ENCODE assay signal across 9 cellular contexts in the genomic region with DNA sequence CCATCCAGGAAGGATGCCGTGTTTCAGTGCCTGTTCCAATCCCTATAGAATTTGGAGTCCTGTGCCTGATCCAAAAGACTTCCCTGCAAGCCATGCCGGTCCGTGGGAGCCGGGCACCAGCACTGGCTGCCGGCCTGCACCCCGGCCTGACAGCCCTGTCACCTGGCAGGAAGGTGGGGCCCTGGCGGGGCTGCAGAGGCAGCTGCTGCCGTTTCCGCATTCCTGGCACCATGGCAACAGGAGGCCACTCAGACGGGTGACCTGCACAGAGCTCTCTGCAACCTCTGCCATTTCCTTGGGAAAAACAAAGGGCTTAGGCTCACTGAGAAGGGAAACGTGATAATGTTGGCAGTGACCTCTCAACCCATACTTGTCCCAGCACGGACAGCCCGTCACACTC.
DNase-seq lines count a peak whose midpoint lies in the region; ATAC-seq and TF ChIP-seq lines count a peak whose summit lies in the region.
"Had no signal": no experiment of that assay in that cellular context is flagged by ENCODE, and none has a peak within 500 bp of the region (broad histone marks: within the 10 kb centered on the region; RNA-seq: fewer than 3 reads in every experiment).

No MANE protein-coding gene starts in this region.

- no peaks in the 10 kb centered on the region for H4K20me1 ChIP-seq in GM23248 (ENCODE audit: insufficient read depth)

- H3F3A ChIP-seq in GM23248 (ENCODE audit: insufficient read depth): no peaks in the 10 kb centered on the region

- H3K9ac ChIP-seq in GM23248: no peak overlapping the region

- H3K9me3 ChIP-seq in esophagus squamous epithelium (no peaks in the 10 kb centered on the region), A673 (ENCODE audit: low read depth, low read length, poor library complexity, severe bottlenecking) (no peaks in the 10 kb centered on the region), GM23248 (ENCODE audit: low read depth) (no peaks in the 10 kb centered on the region)

- POLR2A ChIA-PET in A673 (lab: Charles Lee; ENCODE audit: low non-redundant PET): no interaction called here

- WGBS in esophagus squamous epithelium, 2 donors: 25 to 28% methylated on average over 2 to 3 of the region's 13 CpGs
- 69 to 74% methylated on average over 13 of the region's 13 CpGs for WGBS in GM23248 (ENCODE audit: low coverage in 1 of 2, low lambda C conversion rate in 2 of 2, missing lambda C conversion rate in 2 of 2), 2 experiments

- CTCF ChIA-PET in A673 (lab: Charles Lee): no interaction called here

- ATAC-seq in GM18858 (IDR thresholded peaks at IDR 0.05; ENCODE audit: unreplicated experiment): no peak

- H3K4me1 ChIP-seq in esophagus squamous epithelium: peaks cover 7 to 24% (median 11%) of the 10 kb centered on the region in 3 donors
- no peaks in the 10 kb centered on the region for H3K4me1 ChIP-seq in A673 (ENCODE audit: insufficient read depth, low read length, poor library complexity, severe bottlenecking)
- no peaks in the 10 kb centered on the region for H3K4me1 ChIP-seq in GM23248 (ENCODE audit: insufficient read depth)

- in situ Hi-C loops in GM23248 (cut with MboI): no loop called here

- intact Hi-C loops in esophagus squamous epithelium (cut with DNase I): no loop called here
- intact Hi-C loops in A673 (cut with micrococcal nuclease; ENCODE audit: unreplicated experiment): no loop called here

- TF ChIP-seq POLR2A in esophagus squamous epithelium (IDR thresholded peaks at IDR 0.05): peak in 1 of 4 donors; percentile 6

- DNase-seq in DMS 273 (lab: John Stamatoyannopoulos, UW; ENCODE audit: unreplicated experiment): peak; percentile 51
- DNase-seq in DMS 273 treated with DMSO at 0.1 percent for 48 hours (lab: John Stamatoyannopoulos, UW): no peak
- DNase-seq in NCI-H526 treated with DMSO at 0.1 percent for 48 hours (lab: John Stamatoyannopoulos, UW): peak; percentile 26
- no peak for DNase-seq in esophagus squamous epithelium (lab: John Stamatoyannopoulos, UW)
- peak; percentile 65 for DNase-seq in retina
- no peak for DNase-seq in A673 (ENCODE audit: low spot score)
- no peak for DNase-seq in GM23248

- H3K9me2 ChIP-seq in GM23248 (ENCODE audit: insufficient read depth): no peaks in the 10 kb centered on the region

- H3K4me2 ChIP-seq in GM23248 (ENCODE audit: unreplicated experiment): no peak overlapping the region

- no peak overlapping the region for H2AFZ ChIP-seq in GM23248

- H3K27ac ChIP-seq in esophagus squamous epithelium (peak overlapping the region; percentile 1 to 55 (median 38)), A673 (ENCODE audit: low read depth, low read length, poor library complexity, severe bottlenecking) (no peak overlapping the region), GM23248 (no peak overlapping the region)
- H3K27ac ChIP-seq: 22Rv1 had no signal

- H3K27me3 ChIP-seq in esophagus squamous epithelium: no peaks in the 10 kb centered on the region
- H3K27me3 ChIP-seq in A673 (replicated peaks; ENCODE audit: insufficient read depth, low read depth, low read length, poor library complexity): no peaks in the 10 kb centered on the region
- H3K27me3 ChIP-seq in GM23248 (replicated peaks; ENCODE audit: insufficient read depth): no peaks in the 10 kb centered on the region

- H3K36me3 ChIP-seq in esophagus squamous epithelium (no peaks in the 10 kb centered on the region), A673 (ENCODE audit: insufficient read depth, low read length, poor library complexity, severe bottlenecking) (no peaks in the 10 kb centered on the region), GM23248 (ENCODE audit: low read depth) (no peaks in the 10 kb centered on the region)

- BruUV-seq in A673 (replicated peaks; lab: Mats Ljungman, UMichigan): no TSS peak

- H3K4me3 ChIP-seq in esophagus squamous epithelium (no peak overlapping the region), A673 (ENCODE audit: low read depth, low read length, poor library complexity, severe bottlenecking) (no peak overlapping the region), GM23248 (no peak overlapping the region)

- peak in 1 of 6 experiments; percentile 5 for TF ChIP-seq CTCF in esophagus squamous epithelium (IDR thresholded peaks at IDR 0.05)
- no peak for TF ChIP-seq CTCF in A673 (conservative IDR thresholded peaks at IDR 0.05; ENCODE audit: low read depth, low read length)

- no peaks in the 10 kb centered on the region for H3K79me2 ChIP-seq in GM23248 (ENCODE audit: insufficient read depth)

Comparison
In these comparisons a context has a peak if more than half of its experiments do, and no peak if none do; other contexts are left out.
1. DNase-seq: peak in DMS 273 (single experiment), NCI-H526 treated with DMSO at 0.1 percent for 48 hours (single experiment) and retina (single experiment); none in DMS 273 treated with DMSO at 0.1 percent for 48 hours (single experiment), esophagus squamous epithelium (single experiment), A673 (single experiment) and GM23248 (single experiment).
2. H3K27ac ChIP-seq: peak in esophagus squamous epithelium (4 of 4); none in A673 (single experiment) and GM23248 (single experiment).